18 cellular contexts compared by ENCODE assay signal in genomic region chr2:43478423-43479086, GRCh38.
A peak's percentile ranks its signal among the peaks of the same experiment; 100 is the strongest.
DNase-seq lines count a peak whose midpoint lies in the region; ATAC-seq and TF ChIP-seq lines count a peak whose summit lies in the region.
"Had no signal": no experiment of that assay in that cellular context is flagged by ENCODE, and none has a peak within 500 bp of the region (broad histone marks: within the 10 kb centered on the region; RNA-seq: fewer than 3 reads in every experiment).

No MANE protein-coding gene starts in this region.

- no peak for ATAC-seq in GM18511 (IDR thresholded peaks at IDR 0.05; ENCODE audit: unreplicated experiment)
- ATAC-seq in HG03460 (IDR thresholded peaks at IDR 0.05; ENCODE audit: unreplicated experiment): no peak
- ATAC-seq: activated CD8-positive, alpha-beta T cell treated with anti-CD3 and anti-CD28 coated beads for 36 hours; naive thymus-derived CD8-positive, alpha-beta T cell had no signal

- no peaks in the 10 kb centered on the region for H4K20me1 ChIP-seq in hepatocyte (ENCODE audit: insufficient read depth, poor library complexity, severe bottlenecking)
- H4K20me1 ChIP-seq: BLaER1 treated with 17β-estradiol and CSF1 and Interleukin-3, amounts not matched to agents 10 nM and 100 nM had no signal

- H3K9me3 ChIP-seq in adipocyte (ENCODE audit: control insufficient read depth, low read length): no peaks in the 10 kb centered on the region
- H3K9me3 ChIP-seq in hepatocyte (ENCODE audit: low read depth): no peaks in the 10 kb centered on the region
- H3K9me3 ChIP-seq in suprapubic skin: no peaks in the 10 kb centered on the region
- H3K9me3 ChIP-seq: BLaER1 treated with 17β-estradiol and CSF1 and Interleukin-3, amounts not matched to agents 10 nM and 100 nM; lower lobe of right lung had no signal

- H3K4me2 ChIP-seq in hepatocyte: no peak overlapping the region
- H3K4me2 ChIP-seq: BLaER1 treated with 17β-estradiol and CSF1 and Interleukin-3, amounts not matched to agents 10 nM and 100 nM had no signal

- H3K27me3 ChIP-seq in adipocyte (replicated peaks; ENCODE audit: control insufficient read depth, insufficient read depth, low read length): no peaks in the 10 kb centered on the region
- H3K27me3 ChIP-seq in hepatocyte: no peaks in the 10 kb centered on the region
- no peaks in the 10 kb centered on the region for H3K27me3 ChIP-seq in suprapubic skin
- H3K27me3 ChIP-seq: BLaER1 treated with 17β-estradiol and CSF1 and Interleukin-3, amounts not matched to agents 10 nM and 100 nM had no signal

- whole genome bisulfite sequencing in hepatocyte (ENCODE audit: low lambda C conversion rate, missing lambda C conversion rate): 35% methylated on average over 3 of the region's 3 CpGs
- WGBS in suprapubic skin: 59% methylated on average over 3 of the region's 3 CpGs

- peak; percentile 47 for DNase-seq in GM12865 (ENCODE audit: low read depth)
- DNase-seq in adipocyte (ENCODE audit: low read depth): peak; percentile 72
- no peak for DNase-seq in hepatocyte (ENCODE audit: low spot score)
- DNase-seq in suprapubic skin (ENCODE audit: low spot score in 2 of 2): no peak
- no peak for DNase-seq in stimulated activated naive CD4-positive, alpha-beta T cell treated with Interleukin-2 at 50 U/mL for 16 hours (lab: John Stamatoyannopoulos, UW)
- DNase-seq in superior temporal gyrus (ENCODE audit: extremely low spot score): no peak
- DNase-seq: activated CD8-positive, alpha-beta T cell treated with anti-CD3 and anti-CD28 coated beads for 36 hours; DMS53; endodermal cell; Karpas-422; lower lobe of right lung; naive thymus-derived CD8-positive, alpha-beta T cell; NCI-H82; RPMI8226; substantia nigra had no signal

- H3K4me1 ChIP-seq in adipocyte (ENCODE audit: control insufficient read depth, insufficient read depth, low read length) (peaks cover 24% of the 10 kb centered on the region), hepatocyte (ENCODE audit: insufficient read depth) (peaks cover 28% of the 10 kb centered on the region), suprapubic skin (peaks cover 11% of the 10 kb centered on the region)

- H3K36me3 ChIP-seq in adipocyte (ENCODE audit: control insufficient read depth, insufficient read depth, low read length, severe bottlenecking): peaks cover 4% of the 10 kb centered on the region
- H3K36me3 ChIP-seq in hepatocyte (replicated peaks; ENCODE audit: insufficient read depth, low read depth): no peaks in the 10 kb centered on the region
- peaks cover 6% of the 10 kb centered on the region for H3K36me3 ChIP-seq in suprapubic skin

- H3K4me3 ChIP-seq in GM12865 (ENCODE audit: low read depth, low read length) (no peak overlapping the region), adipocyte (ENCODE audit: low read length) (no peak overlapping the region), hepatocyte (no peak overlapping the region), suprapubic skin (no peak overlapping the region)
- H3K4me3 ChIP-seq: BLaER1 treated with 17β-estradiol and CSF1 and Interleukin-3, amounts not matched to agents 10 nM and 100 nM; lower lobe of right lung had no signal

- TF ChIP-seq EP300 in suprapubic skin (IDR thresholded peaks at IDR 0.05): no peak

- peak overlapping the region; percentile 50 for H3K27ac ChIP-seq in hepatocyte
- H3K27ac ChIP-seq in suprapubic skin: peak overlapping the region; percentile 13
- H3K27ac ChIP-seq: BLaER1 treated with 17β-estradiol and CSF1 and Interleukin-3, amounts not matched to agents 10 nM and 100 nM; lower lobe of right lung had no signal

- no peak for TF ChIP-seq CTCF in GM12865 (IDR thresholded peaks at IDR 0.05; ENCODE audit: insufficient read depth, low read depth, low read length, missing control alignments)
- TF ChIP-seq CTCF in hepatocyte (IDR thresholded peaks at IDR 0.05; ENCODE audit: poor library complexity): no peak
- no peak for TF ChIP-seq CTCF in suprapubic skin (IDR thresholded peaks at IDR 0.05)

- no peak overlapping the region for H2AFZ ChIP-seq in hepatocyte

- H3K9ac ChIP-seq in adipocyte (ENCODE audit: low read length): no peak overlapping the region
- H3K9ac ChIP-seq: BLaER1 treated with 17β-estradiol and CSF1 and Interleukin-3, amounts not matched to agents 10 nM and 100 nM had no signal

- H3K9me2 ChIP-seq in hepatocyte (replicated peaks; ENCODE audit: insufficient read depth): no peaks in the 10 kb centered on the region

- no peaks in the 10 kb centered on the region for H3K79me2 ChIP-seq in hepatocyte

- no peak for TF ChIP-seq POLR2A in suprapubic skin (IDR thresholded peaks at IDR 0.05)

Comparison
In these comparisons a context has a peak if more than half of its experiments do, and no peak if none do; other contexts are left out.
1. DNase-seq: peak in GM12865 (single experiment) and adipocyte (single experiment); none in hepatocyte (single experiment), suprapubic skin (0 of 2), stimulated activated naive CD4-positive, alpha-beta T cell treated with Interleukin-2 at 50 U/mL for 16 hours (single experiment) and superior temporal gyrus (single experiment).